In the genomic region with DNA sequence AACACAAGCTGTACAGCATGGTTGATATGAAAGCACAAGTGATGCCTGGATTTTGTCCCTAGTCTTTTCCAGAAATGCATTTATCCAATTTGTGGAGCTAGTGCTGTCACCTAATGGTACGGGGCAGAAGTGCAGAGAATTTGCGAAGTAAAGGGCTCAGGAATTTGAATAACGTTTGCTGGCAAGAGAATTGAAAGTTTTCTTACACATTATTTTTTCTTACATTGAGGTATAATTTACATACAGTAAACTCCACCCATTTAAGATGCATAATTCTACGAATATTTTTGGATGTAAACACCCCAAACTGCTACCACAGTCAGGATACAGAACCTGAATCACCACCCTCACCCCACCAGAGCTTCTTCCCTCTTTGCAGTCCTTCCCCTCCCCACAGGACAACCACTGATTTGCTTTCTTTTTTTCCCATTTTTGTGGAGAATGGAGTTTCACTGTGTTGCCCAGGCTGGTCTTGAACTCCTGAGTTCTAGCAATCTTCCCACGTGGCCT, we compare ENCODE assay signal across 8 cellular contexts. TPM values are rescaled to one million over a fixed set of nuclear protein-coding genes. Genes with fewer than 3 reads are reported as not detected.
DNase-seq lines count a peak whose midpoint lies in the region; ATAC-seq and TF ChIP-seq lines count a peak whose summit lies in the region.

No MANE protein-coding gene starts in this region.

- no peaks in the 10 kb centered on the region for H3K36me3 Mint-ChIP-seq in CD4-positive, alpha-beta T cell (ENCODE audit: low read depth)

- H3K4me1 Mint-ChIP-seq in CD4-positive, alpha-beta T cell (ENCODE audit: low read depth), result peaks cover 12% of the 10 kb centered on the region

- no peak overlapping the region for H3K27ac ChIP-seq in CD4-positive, alpha-beta T cell (ENCODE audit: low read depth, low read length)
- H3K27ac ChIP-seq in lower lobe of right lung, result no peak overlapping the region

- CTCF ChIA-PET in CD4-positive, alpha-beta T cell (lab: Charles Lee), result interaction anchor here (0.6 to 3.3 kb wide), 5 partner anchors 14 to 1531 kb away, joined by 3 to 9 read pairs (median 3); no protein-coding TSS in a partner anchor

- peaks cover 8% of the 10 kb centered on the region for H3K4me1 ChIP-seq in lower lobe of right lung

- H3K9me3 ChIP-seq in CD4-positive, alpha-beta T cell (ENCODE audit: control insufficient read depth, low read length), result no peaks in the 10 kb centered on the region
- no peaks in the 10 kb centered on the region for H3K9me3 ChIP-seq in lower lobe of right lung

- peak; percentile 32 for ATAC-seq in CD4-positive, alpha-beta T cell (ENCODE audit: poor library complexity)
- peak; percentile 32 to 54 for ATAC-seq in lower lobe of right lung

- H3K27me3 ChIP-seq in CD4-positive, alpha-beta T cell (ENCODE audit: control insufficient read depth, insufficient read depth, low read length), result no peaks in the 10 kb centered on the region
- no peaks in the 10 kb centered on the region for H3K27me3 ChIP-seq in lower lobe of right lung (ENCODE audit: low read depth)

- TF ChIP-seq POLR2A in GM19193 (IDR thresholded peaks at IDR 0.05; ENCODE audit: extremely low read depth, insufficient read depth, insufficient read length), result peak; percentile 56

- H3K36me3 ChIP-seq in lower lobe of right lung, result no peaks in the 10 kb centered on the region

- H3K4me3 Mint-ChIP-seq in CD4-positive, alpha-beta T cell, result peak overlapping the region; percentile 58

- POLR2A ChIA-PET in CD4-positive, alpha-beta T cell (lab: Charles Lee), result interaction anchor here (0.8 to 1.8 kb wide), 4 partner anchors 10 to 65 kb away, joined by 3 to 5 read pairs (median 4); no protein-coding TSS in a partner anchor

- H3K27ac Mint-ChIP-seq in CD4-positive, alpha-beta T cell, result no peak overlapping the region

- no peak for DNase-seq in CD4-positive, alpha-beta T cell
- DNase-seq in NCI-H748 treated with DMSO at 0.1 percent for 48 hours (lab: John Stamatoyannopoulos, UW) (peak; percentile 1), cardiac fibroblast (ENCODE audit: low read depth in 2 of 2) (peak; percentile 72 to 77), lower lobe of right lung (no peak), posterior vena cava (ENCODE audit: low spot score) (no peak), activated gamma-delta T cell (lab: John Stamatoyannopoulos, UW) (no peak), GM19240 (ENCODE audit: insufficient read length, low spot score) (no peak)

- intact Hi-C loops in CD4-positive, alpha-beta T cell (cut with DNase I, micrococcal nuclease), result loop anchor here in 1 of 2 experiments (5.0 kb wide), 1 partner anchor 62 kb away; no protein-coding TSS in a partner anchor
- intact Hi-C loops in lower lobe of right lung (cut with DNase I), result no loop called here
- intact Hi-C loops in posterior vena cava (cut with DNase I), result no loop called here

- peak; percentile 62 for TF ChIP-seq CTCF in CD4-positive, alpha-beta T cell (IDR thresholded peaks at IDR 0.05)
- TF ChIP-seq CTCF in cardiac fibroblast (IDR thresholded peaks at IDR 0.05; ENCODE audit: low read depth, low read length) (peak; percentile 89), lower lobe of right lung (IDR thresholded peaks at IDR 0.05) (peak; percentile 70)

- no peaks in the 10 kb centered on the region for H3K9me3 Mint-ChIP-seq in CD4-positive, alpha-beta T cell

- H3K4me3 ChIP-seq in cardiac fibroblast (replicated peaks in 1 of 2; ENCODE audit: low read depth in 2 of 2, low read length in 2 of 2) (no peak overlapping the region), lower lobe of right lung (no peak overlapping the region)

- H3K27me3 Mint-ChIP-seq in CD4-positive, alpha-beta T cell, result peaks cover 7% of the 10 kb centered on the region

RNA-seq across cellular contexts. Expression of gene AICDA, which starts 3.5 kb away (rescaled TPM):
- not detected for total RNA-seq in CD4-positive, alpha-beta T cell
- total RNA-seq in lower lobe of right lung, result 0.77 TPM
- under 1 TPM in 1 of 2 donors, not detected in 1; 0.28 TPM for total RNA-seq in posterior vena cava

RNA-seq across cellular contexts. Expression of gene MFAP5, which starts 53.5 kb away (rescaled TPM):
- total RNA-seq in CD4-positive, alpha-beta T cell, result not detected
- total RNA-seq in lower lobe of right lung, result 50.2 TPM
- total RNA-seq in posterior vena cava, result 100 to 1,000 TPM in 1 of 2 donors, 10 to 100 TPM in 1; 61.0 to 362 TPM

Comparison
In these comparisons a context has a peak if more than half of its experiments do, and no peak if none do; other contexts are left out.
1. DNase-seq: peak in NCI-H748 treated with DMSO at 0.1 percent for 48 hours (single experiment) and cardiac fibroblast (2 of 2); none in CD4-positive, alpha-beta T cell (0 of 10), lower lobe of right lung (single experiment), posterior vena cava (single experiment), activated gamma-delta T cell (single experiment) and GM19240 (single experiment).
2. RNA of gene MFAP5, which starts 53.5 kb away (total RNA-seq): 61.0 to 362 TPM in posterior vena cava and 50.2 TPM in lower lobe of right lung (single experiment); not detected in CD4-positive, alpha-beta T cell; every median in the first group is over 10 times any median in the second.
3. Peak in every context shown above with its lines, with median percentiles within 50 percentile points of each other: CTCF ChIP-seq.